Comparison of ENCODE assay signal across 14 cellular contexts in the genomic region with DNA sequence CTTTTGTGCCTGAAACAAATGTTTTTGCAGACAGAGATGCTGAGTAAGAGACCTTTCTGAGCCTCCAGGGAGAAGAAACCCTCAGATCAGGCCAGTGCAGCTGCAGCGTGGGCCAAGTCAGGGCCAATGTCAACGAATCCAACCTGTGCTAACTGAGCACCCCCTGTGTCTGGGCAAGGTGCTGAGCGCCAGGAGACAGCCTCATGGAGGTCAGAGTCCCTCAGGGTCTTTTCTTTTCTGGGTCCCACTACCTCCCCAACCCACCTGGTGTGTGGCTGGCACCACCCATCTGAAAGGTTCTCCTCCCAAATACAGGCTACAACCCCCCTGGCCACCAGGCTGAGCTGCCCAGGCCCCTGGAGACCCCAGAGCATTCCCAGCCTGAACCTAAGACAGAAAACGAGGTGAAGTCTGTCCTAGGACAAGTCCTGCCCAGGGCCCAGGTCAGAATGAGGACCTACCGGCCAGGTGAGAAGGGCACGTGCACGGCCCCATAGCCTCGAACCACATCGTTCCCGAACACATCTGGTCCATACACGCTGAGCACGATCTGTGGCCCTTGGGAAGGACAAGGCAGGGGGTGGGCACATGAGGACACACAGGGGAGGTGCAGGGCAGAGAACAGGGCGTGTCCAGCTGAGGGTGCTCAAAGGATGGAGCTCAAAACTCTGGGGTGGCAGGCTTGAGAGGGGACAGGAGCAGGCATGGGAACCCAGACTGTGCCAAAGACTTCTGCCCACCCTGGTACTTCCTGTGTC. TPM values are rescaled to one million over a fixed set of nuclear protein-coding genes. Genes with fewer than 3 reads are reported as not detected.
A peak's percentile ranks its signal among the peaks of the same experiment; 100 is the strongest.
DNase-seq lines count a peak whose midpoint lies in the region; ATAC-seq and TF ChIP-seq lines count a peak whose summit lies in the region.
"Had no signal": no experiment of that assay in that cellular context is flagged by ENCODE, and none has a peak within 500 bp of the region (broad histone marks: within the 10 kb centered on the region; RNA-seq: fewer than 3 reads in every experiment).

No MANE protein-coding gene starts in this region.

- H3K27ac ChIP-seq in caudate nucleus (ENCODE audit: low read depth, low read length), result peak overlapping the region; percentile 94
- H3K27ac ChIP-seq in tibial artery, result peak overlapping the region; percentile 79 to 97
- H3K27ac ChIP-seq: 22Rv1, KMS-11 had no signal

- no peak for ATAC-seq in activated CD4-positive, CD25-positive, alpha-beta regulatory T cell treated with anti-CD3 and anti-CD28 coated beads, Interleukin-2, amount 50 U/mL, for 24 hours
- ATAC-seq in GM19023 (IDR thresholded peaks at IDR 0.05; ENCODE audit: unreplicated experiment), result no peak

- H3K9me3 Mint-ChIP-seq in nephron, result no peaks in the 10 kb centered on the region
- H3K9me3 Mint-ChIP-seq: activated naive CD4-positive, alpha-beta T cell treated with anti-CD3 and anti-CD28 coated beads, Interleukin-2, amount 50 U/mL, for 24 hours; naive B cell had no signal

- peak overlapping the region; percentile 80 to 90 (median 86) for H3K27ac Mint-ChIP-seq in nephron

- H3K36me3 ChIP-seq in tibial artery, result no peaks in the 10 kb centered on the region

- TF ChIP-seq CTCF in nephron (IDR thresholded peaks at IDR 0.05; ENCODE audit: unreplicated experiment in 3 of 3) (no peak), tibial artery (IDR thresholded peaks at IDR 0.05) (no peak)

- no peaks in the 10 kb centered on the region for H3K27me3 ChIP-seq in tibial artery

- peak; percentile 23 for DNase-seq in activated CD4-positive, CD25-positive, alpha-beta regulatory T cell treated with anti-CD3 and anti-CD28 coated beads, Interleukin-2, amount 50 U/mL, for 72 hours
- DNase-seq in caudate nucleus (lab: John Stamatoyannopoulos, UW) (no peak), tibial artery (peak; percentile 17 to 65), NCI-H2029 treated with DMSO at 0.1 percent for 48 hours (lab: John Stamatoyannopoulos, UW) (no peak), dermis blood vessel endothelial cell (no peak)
- DNase-seq: activated CD4-positive, CD25-positive, alpha-beta regulatory T cell; naive B cell; stimulated activated CD4-positive, alpha-beta T cell treated with anti-CD3 and anti-CD28 coated beads, Interleukin-4, amount 100 ng/mL, for 1 hour had no signal

- no peak overlapping the region for H3K4me3 Mint-ChIP-seq in nephron
- H3K4me3 Mint-ChIP-seq: activated naive CD4-positive, alpha-beta T cell treated with anti-CD3 and anti-CD28 coated beads, Interleukin-2, amount 50 U/mL, for 24 hours had no signal

- peaks cover 9% of the 10 kb centered on the region for H3K4me1 Mint-ChIP-seq in nephron
- H3K4me1 Mint-ChIP-seq: activated naive CD4-positive, alpha-beta T cell treated with anti-CD3 and anti-CD28 coated beads, Interleukin-2, amount 50 U/mL, for 24 hours had no signal

- no peaks in the 10 kb centered on the region for H3K9me3 ChIP-seq in tibial artery

- intact Hi-C loops in tibial artery (cut with DNase I; ENCODE audit: low total_unique reads), result no loop called here

- H3K27me3 Mint-ChIP-seq in nephron (ENCODE audit: low read depth), result no peaks in the 10 kb centered on the region

- H3K36me3 Mint-ChIP-seq in nephron (ENCODE audit: low read depth), result no peaks in the 10 kb centered on the region
- H3K36me3 Mint-ChIP-seq: activated naive CD4-positive, alpha-beta T cell treated with anti-CD3 and anti-CD28 coated beads, Interleukin-2, amount 50 U/mL, for 24 hours; naive B cell had no signal

- no peak overlapping the region for H3K4me3 ChIP-seq in tibial artery

- H3K4me1 ChIP-seq in tibial artery, result peaks cover 0 to 42% (median 27%) of the 10 kb centered on the region in 4 donors

RNA-seq across cellular contexts. Expression of a gene that starts 15.0 kb away (rescaled TPM):
- 11.5 and 12.6 TPM in 2 replicates for total RNA-seq in dermis blood vessel endothelial cell

RNA-seq across cellular contexts. Expression of a gene that starts 30.8 kb away (rescaled TPM):
- total RNA-seq in dermis blood vessel endothelial cell, result 19.4 and 22.8 TPM in 2 replicates

RNA-seq across cellular contexts. Expression of a gene that starts 39.5 kb away (rescaled TPM):
- not detected in 2 replicates for total RNA-seq in dermis blood vessel endothelial cell

Comparison
In these comparisons a context has a peak if more than half of its experiments do, and no peak if none do; other contexts are left out.
1. DNase-seq: peak in activated CD4-positive, CD25-positive, alpha-beta regulatory T cell treated with anti-CD3 and anti-CD28 coated beads, Interleukin-2, amount 50 U/mL, for 72 hours (single experiment) and tibial artery (2 of 2); none in caudate nucleus (0 of 61), NCI-H2029 treated with DMSO at 0.1 percent for 48 hours (single experiment) and dermis blood vessel endothelial cell (single experiment).